In genomic region chr11:59767212-59767611, GRCh38 we compare ENCODE assay signal across 15 cellular contexts. TPM values are rescaled to one million over a fixed set of nuclear protein-coding genes. Genes with fewer than 3 reads are reported as not detected.
DNase-seq lines count a peak whose midpoint lies in the region; ATAC-seq and TF ChIP-seq lines count a peak whose summit lies in the region.
"Had no signal": no experiment of that assay in that cellular context is flagged by ENCODE, and none has a peak within 500 bp of the region (broad histone marks: within the 10 kb centered on the region; RNA-seq: fewer than 3 reads in every experiment).

No MANE protein-coding gene starts in this region.

- H3K9me3 Mint-ChIP-seq in activated T-helper 1 cell treated with anti-CD3 and anti-CD28 coated beads, Interleukin-12 subunit alpha, Interleukin-12 subunit beta, Interleukin-2, Interleukin-4 antibody, amounts not matched to agents 30 ng/mL and 10 ng/mL and 1 ng/mL, durations not matched to agents 14 hours and 24 hours and 36 hours, result no peaks in the 10 kb centered on the region
- H3K9me3 Mint-ChIP-seq in memory B cell, result no peaks in the 10 kb centered on the region

- no peaks in the 10 kb centered on the region for H3K9me3 ChIP-seq in BLaER1
- H3K9me3 ChIP-seq: HAP-1, SJSA1 had no signal

- no peak overlapping the region for H3K9ac ChIP-seq in BLaER1

- H4K20me1 ChIP-seq in BLaER1, result peaks cover 6% of the 10 kb centered on the region; the same call in 1 of the 2 replicates

- H3K27ac ChIP-seq in BLaER1 (peak overlapping the region; percentile 55; the same call in 1 of the 2 replicates), HL-60 (replicated peaks) (0 out of 2 replicates have a peak overlapping the region, but pooled peaks have one; percentile 18)
- H3K27ac ChIP-seq: C4-2B, SJSA1 had no signal

- H3K4me1 ChIP-seq in BLaER1, result peaks cover 56% of the 10 kb centered on the region
- H3K4me1 ChIP-seq: HAP-1, SJSA1 had no signal

- peaks cover 6% of the 10 kb centered on the region for H3K36me3 Mint-ChIP-seq in activated T-helper 1 cell treated with anti-CD3 and anti-CD28 coated beads, Interleukin-12 subunit alpha, Interleukin-12 subunit beta, Interleukin-2, Interleukin-4 antibody, amounts not matched to agents 30 ng/mL and 10 ng/mL and 1 ng/mL, durations not matched to agents 14 hours and 24 hours and 36 hours (ENCODE audit: low read depth)
- H3K36me3 Mint-ChIP-seq in memory B cell, result peaks cover 8% of the 10 kb centered on the region

- peaks cover 20% of the 10 kb centered on the region for H3K4me1 Mint-ChIP-seq in activated T-helper 1 cell treated with anti-CD3 and anti-CD28 coated beads, Interleukin-12 subunit alpha, Interleukin-12 subunit beta, Interleukin-2, Interleukin-4 antibody, amounts not matched to agents 30 ng/mL and 10 ng/mL and 1 ng/mL, durations not matched to agents 14 hours and 24 hours and 36 hours (ENCODE audit: low read depth)
- H3K4me1 Mint-ChIP-seq in memory B cell, result peaks cover 34% of the 10 kb centered on the region

- H3K27me3 Mint-ChIP-seq in activated T-helper 1 cell treated with anti-CD3 and anti-CD28 coated beads, Interleukin-12 subunit alpha, Interleukin-12 subunit beta, Interleukin-2, Interleukin-4 antibody, amounts not matched to agents 30 ng/mL and 10 ng/mL and 1 ng/mL, durations not matched to agents 14 hours and 24 hours and 36 hours (ENCODE audit: insufficient read depth), result no peaks in the 10 kb centered on the region
- H3K27me3 Mint-ChIP-seq in memory B cell, result no peaks in the 10 kb centered on the region

- ATAC-seq in memory B cell (ENCODE audit: low read depth) (no peak), GM21723 (IDR thresholded peaks at IDR 0.05; ENCODE audit: unreplicated experiment) (no peak)

- intact Hi-C loops in activated T-helper 1 cell treated with anti-CD3 and anti-CD28 coated beads, Interleukin-12 subunit alpha, Interleukin-12 subunit beta, Interleukin-2, Interleukin-4 antibody, amounts not matched to agents 30 ng/mL and 10 ng/mL and 1 ng/mL, durations not matched to agents 14 hours and 24 hours and 36 hours (cut with micrococcal nuclease), result loop anchor here (1.0 to 2.0 kb wide), 2 partner anchors 12 to 16 kb away; partner anchors contain the start of gene STX3

- H3K4me3 Mint-ChIP-seq in activated T-helper 1 cell treated with anti-CD3 and anti-CD28 coated beads, Interleukin-12 subunit alpha, Interleukin-12 subunit beta, Interleukin-2, Interleukin-4 antibody, amounts not matched to agents 30 ng/mL and 10 ng/mL and 1 ng/mL, durations not matched to agents 14 hours and 24 hours and 36 hours, result peak overlapping the region; percentile 55
- no peak overlapping the region for H3K4me3 Mint-ChIP-seq in memory B cell

- peak overlapping the region; percentile 74 for H3K4me2 ChIP-seq in BLaER1

- H3K36me3 ChIP-seq in BLaER1, result no peaks in the 10 kb centered on the region
- peaks cover 2% of the 10 kb centered on the region for H3K36me3 ChIP-seq in H7 (replicated peaks; ENCODE audit: control insufficient read depth, insufficient read depth, low read length)
- H3K36me3 ChIP-seq: HAP-1 had no signal

- H3K27me3 ChIP-seq in BLaER1 (no peaks in the 10 kb centered on the region), HL-60 (ENCODE audit: insufficient read depth, poor library complexity, severe bottlenecking) (no peaks in the 10 kb centered on the region), H7 (ENCODE audit: control insufficient read depth, insufficient read depth, low read length) (no peaks in the 10 kb centered on the region)
- H3K27me3 ChIP-seq: SJSA1 had no signal

- peak overlapping the region; percentile 61 for H3K27ac Mint-ChIP-seq in activated T-helper 1 cell treated with anti-CD3 and anti-CD28 coated beads, Interleukin-12 subunit alpha, Interleukin-12 subunit beta, Interleukin-2, Interleukin-4 antibody, amounts not matched to agents 30 ng/mL and 10 ng/mL and 1 ng/mL, durations not matched to agents 14 hours and 24 hours and 36 hours
- H3K27ac Mint-ChIP-seq in memory B cell, result peak overlapping the region; percentile 66

- H3K4me3 ChIP-seq in BLaER1, result no peak overlapping the region
- H3K4me3 ChIP-seq in HL-60 (replicated peaks; ENCODE audit: insufficient read depth, low read length), result no peak overlapping the region
- no peak overlapping the region for H3K4me3 ChIP-seq in H7 (ENCODE audit: insufficient read depth, low read depth, low read length)
- H3K4me3 ChIP-seq: HAP-1, SJSA1 had no signal

- DNase-seq in HL-60 (ENCODE audit: low read depth in 1 of 2, low spot score in 1 of 2) (peak in 1 of 2 experiments; percentile 58), memory B cell (ENCODE audit: low spot score in 2 of 2) (no peak), SHP77 (lab: John Stamatoyannopoulos, UW) (no peak), NCI-H446 (lab: John Stamatoyannopoulos, UW) (no peak), H7 (no peak)
- DNase-seq in activated T-helper 1 cell treated with anti-CD3 and anti-CD28 coated beads, Interleukin-12 subunit alpha, Interleukin-12 subunit beta, Interleukin-2, Interleukin-4 antibody, amounts not matched to agents 30 ng/mL and 10 ng/mL and 1 ng/mL, durations not matched to agents 14 hours and 24 hours and 36 hours (ENCODE audit: low spot score), result peak; percentile 26
- DNase-seq: Karpas-422; stimulated activated CD4-positive, alpha-beta T cell treated with anti-CD3 and anti-CD28 coated beads, Interleukin-4, amount 100 ng/mL, for 1 hour had no signal

- TF ChIP-seq CTCF in HL-60 (IDR thresholded peaks at IDR 0.05; ENCODE audit: insufficient read depth, low read length), result no peak

RNA-seq across cellular contexts. Expression of gene STX3, which starts 12.0 kb away (rescaled TPM):
- total RNA-seq in activated T-helper 1 cell treated with anti-CD3 and anti-CD28 coated beads, Interleukin-12 subunit alpha, Interleukin-12 subunit beta, Interleukin-2, Interleukin-4 antibody, amounts not matched to agents 30 ng/mL and 10 ng/mL and 1 ng/mL, durations not matched to agents 14 hours and 24 hours and 36 hours, result 26.2 and 28.4 TPM in 2 replicates
- total RNA-seq in H7 (2014; rRNA removed; shearing (Covaris generic)), result 43.2 and 60.8 TPM in 2 replicates

RNA-seq across cellular contexts. Expression of gene MRPL16, which starts 43.4 kb away (rescaled TPM):
- 88.3 and 93.9 TPM in 2 replicates for total RNA-seq in activated T-helper 1 cell treated with anti-CD3 and anti-CD28 coated beads, Interleukin-12 subunit alpha, Interleukin-12 subunit beta, Interleukin-2, Interleukin-4 antibody, amounts not matched to agents 30 ng/mL and 10 ng/mL and 1 ng/mL, durations not matched to agents 14 hours and 24 hours and 36 hours
- 90.7 and 113 TPM in 2 replicates for total RNA-seq in H7 (2014; rRNA removed; shearing (Covaris generic))

RNA-seq across cellular contexts. Expression of gene OR10V1, which starts 53.6 kb away (rescaled TPM):
- not detected in 2 replicates for total RNA-seq in activated T-helper 1 cell treated with anti-CD3 and anti-CD28 coated beads, Interleukin-12 subunit alpha, Interleukin-12 subunit beta, Interleukin-2, Interleukin-4 antibody, amounts not matched to agents 30 ng/mL and 10 ng/mL and 1 ng/mL, durations not matched to agents 14 hours and 24 hours and 36 hours
- not detected in 2 replicates for total RNA-seq in H7 (2014; rRNA removed; shearing (Covaris generic))
- total RNA-seq: fibroblast of lung, SJSA1, temporal lobe had no signal
